In genomic region chr1:17370618-17371017, GRCh38 we compare ENCODE assay signal across 13 cellular contexts. TPM values are rescaled to one million over a fixed set of nuclear protein-coding genes. Genes with fewer than 3 reads are reported as not detected.
DNase-seq lines count a peak whose midpoint lies in the region; ATAC-seq and TF ChIP-seq lines count a peak whose summit lies in the region.
"Had no signal": no experiment of that assay in that cellular context is flagged by ENCODE, and none has a peak within 500 bp of the region (broad histone marks: within the 10 kb centered on the region; RNA-seq: fewer than 3 reads in every experiment).

No MANE protein-coding gene starts in this region.

- in situ Hi-C loops in astrocyte of the spinal cord (cut with HindIII; ENCODE audit: low sequenced_read_pairs) = no loop called here

- ATAC-seq in HG03460 (IDR thresholded peaks at IDR 0.05; ENCODE audit: unreplicated experiment) = no peak
- ATAC-seq: pancreas had no signal

- H3K9me3 ChIP-seq in Karpas-422 (ENCODE audit: low read length) = no peaks in the 10 kb centered on the region
- H3K9me3 ChIP-seq: pancreas, thyroid gland had no signal

- no peaks in the 10 kb centered on the region for H3K36me3 ChIP-seq in Karpas-422 (ENCODE audit: insufficient read depth, low read length)
- H3K36me3 ChIP-seq: pancreas, thyroid gland had no signal

- no peak overlapping the region for H3K27ac ChIP-seq in Karpas-422 (ENCODE audit: low read length)
- H3K27ac ChIP-seq: pancreas, thyroid gland had no signal

- H3K4me3 ChIP-seq in Karpas-422 (ENCODE audit: low read length) = no peak overlapping the region
- H3K4me3 ChIP-seq in astrocyte of the spinal cord (ENCODE audit: low read depth, low read length) = no peak overlapping the region
- H3K4me3 ChIP-seq: pancreas, thyroid gland had no signal

- no peaks in the 10 kb centered on the region for H3K79me2 ChIP-seq in Karpas-422 (ENCODE audit: low read length)

- no peaks in the 10 kb centered on the region for H3K9me2 ChIP-seq in Karpas-422 (replicated peaks; ENCODE audit: insufficient read depth, low read length)

- H2AFZ ChIP-seq in Karpas-422 (ENCODE audit: low read length) = no peak overlapping the region

- TF ChIP-seq CTCF in GM12873 (IDR thresholded peaks at IDR 0.05; ENCODE audit: insufficient read depth, low read depth, low read length, missing control alignments) (peak; percentile 48), astrocyte of the spinal cord (IDR thresholded peaks at IDR 0.05; ENCODE audit: low read depth, low read length) (peak; percentile 18)

- peak; percentile 51 for DNase-seq in Karpas-422
- DNase-seq in astrocyte of the spinal cord (ENCODE audit: low read depth, low spot score) = no peak
- DNase-seq in left kidney (ENCODE audit: low read depth, low spot score) = peak; percentile 23
- no peak for DNase-seq in amniotic stem cell (lab: John Stamatoyannopoulos, UW)
- DNase-seq in NCI-H1417 (lab: John Stamatoyannopoulos, UW) = no peak
- DNase-seq in MV-4-11 (lab: John Stamatoyannopoulos, UW) = no peak
- DNase-seq: activated gamma-delta T cell treated with Interleukin-2 at 50 U/mL for 16 hours, kidney glomerular epithelial cell, NCI-H2107, pancreas, thyroid gland had no signal

- H3K27me3 ChIP-seq in Karpas-422 (ENCODE audit: low read length) = no peaks in the 10 kb centered on the region
- H3K27me3 ChIP-seq: pancreas, thyroid gland had no signal

- no peaks in the 10 kb centered on the region for H3K4me1 ChIP-seq in Karpas-422 (ENCODE audit: low read length)
- H3K4me1 ChIP-seq: pancreas, thyroid gland had no signal

- no peaks in the 10 kb centered on the region for H4K20me1 ChIP-seq in Karpas-422 (ENCODE audit: insufficient read depth, low read depth, low read length)

- no peak overlapping the region for H3K4me2 ChIP-seq in Karpas-422 (ENCODE audit: low read depth, low read length, poor library complexity, severe bottlenecking)

- no peak overlapping the region for H3K9ac ChIP-seq in Karpas-422 (ENCODE audit: low read length)

RNA-seq across cellular contexts. Expression of gene PADI6, which starts 1.4 kb away (rescaled TPM):
- total RNA-seq in Karpas-422 (2014; rRNA removed; shearing (Covaris generic); ENCODE audit: low replicate concordance) = not detected in 2 replicates
- total RNA-seq: pancreas, thyroid gland had no signal

Comparison
In these comparisons a context has a peak if more than half of its experiments do, and no peak if none do; other contexts are left out.
1. DNase-seq: peak in Karpas-422 (single experiment) and left kidney (single experiment); none in astrocyte of the spinal cord (single experiment), amniotic stem cell (single experiment), NCI-H1417 (0 of 3) and MV-4-11 (single experiment).